In the genomic region with DNA sequence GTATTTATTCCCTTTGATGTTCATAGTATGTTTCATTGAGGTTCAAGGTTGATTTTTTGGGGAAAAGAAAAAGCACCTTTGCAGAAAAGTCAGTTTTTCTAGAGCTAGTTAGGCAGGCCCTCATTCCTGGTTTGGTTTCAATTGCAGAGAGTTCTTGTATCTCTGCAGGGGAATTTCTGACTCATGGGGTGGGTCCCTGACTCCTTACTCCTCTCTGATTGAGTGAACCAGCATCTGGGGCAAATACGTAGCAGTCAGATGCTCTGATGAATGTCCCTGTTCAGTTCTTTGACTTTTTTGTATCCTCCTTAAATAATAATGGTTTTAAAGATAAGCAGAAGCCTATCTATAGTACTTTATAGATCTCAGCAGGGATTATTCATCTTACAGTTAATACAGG, we compare ENCODE assay signal across 1 cellular context.
TF ChIP-seq lines count a peak whose summit lies in the region.

No MANE protein-coding gene starts in this region.

TF ChIP-seq in HepG2, 621 proteins besides CTCF, POLR2A, EP300 and RAD21:
- TF ChIP-seq ZFP82 (CRISPR knock-in tag; IDR thresholded peaks at IDR 0.05; ENCODE audit: borderline replicate concordance) (no peak), AHR (CRISPR knock-in tag; IDR thresholded peaks at IDR 0.05) (no peak), ZNF44 (CRISPR knock-in tag; IDR thresholded peaks at IDR 0.05) (no peak)
